Comparison of ENCODE assay signal across 8 cellular contexts in genomic region chr2:202375611-202376408, GRCh38. TPM values are rescaled to one million over a fixed set of nuclear protein-coding genes. Genes with fewer than 3 reads are reported as not detected.
DNase-seq lines count a peak whose midpoint lies in the region; ATAC-seq, FAIRE-seq and TF ChIP-seq lines count a peak whose summit lies in the region.

Gene BMPR2 (plus strand): TSS chr2:202376327. CDS start chr2:202377475, 1,148 bp downstream.

- H3K27me3 Mint-ChIP-seq in T-helper 2 cell treated with Interferon-gamma antibody and Interleukin-4, amounts not matched to agents 5 μg/mL and 100 μg/mL, for 36 hours (ENCODE audit: low read depth), result peaks cover 9% of the 10 kb centered on the region
- H3K27me3 Mint-ChIP-seq in astrocyte (ENCODE audit: low read depth, unreplicated experiment), result no peaks in the 10 kb centered on the region

- H3K27me3 ChIP-seq in astrocyte (ENCODE audit: insufficient read depth, low read length), result no peaks in the 10 kb centered on the region
- no peaks in the 10 kb centered on the region for H3K27me3 ChIP-seq in rectal smooth muscle tissue (ENCODE audit: control insufficient read depth, insufficient read depth, low read length)
- H3K27me3 ChIP-seq in vagina, result no peaks in the 10 kb centered on the region

- peaks cover 21% of the 10 kb centered on the region for H3K4me1 Mint-ChIP-seq in T-helper 2 cell treated with Interferon-gamma antibody and Interleukin-4, amounts not matched to agents 5 μg/mL and 100 μg/mL, for 36 hours (ENCODE audit: low read depth)
- peaks cover 9% of the 10 kb centered on the region for H3K4me1 Mint-ChIP-seq in astrocyte (ENCODE audit: low read depth, unreplicated experiment)

- H3K9ac ChIP-seq in astrocyte (ENCODE audit: low read length), result peak within 1 kb of the TSS; percentile 98
- peak within 1 kb of the TSS; percentile 94 for H3K9ac ChIP-seq in rectal smooth muscle tissue (ENCODE audit: low read length)

- H3K9me3 Mint-ChIP-seq in T-helper 2 cell treated with Interferon-gamma antibody and Interleukin-4, amounts not matched to agents 5 μg/mL and 100 μg/mL, for 36 hours, result no peaks in the 10 kb centered on the region
- H3K9me3 Mint-ChIP-seq in astrocyte (ENCODE audit: unreplicated experiment), result no peaks in the 10 kb centered on the region

- TF ChIP-seq CTCF in astrocyte (IDR thresholded peaks at IDR 0.05; ENCODE audit: insufficient read depth, low read depth, low read length) (no peak), vagina (IDR thresholded peaks at IDR 0.05) (no peak)

- no peak for FAIRE-seq in astrocyte (lab: Jason Lieb, UNC)

- peaks cover 1% of the 10 kb centered on the region for H3K36me3 Mint-ChIP-seq in T-helper 2 cell treated with Interferon-gamma antibody and Interleukin-4, amounts not matched to agents 5 μg/mL and 100 μg/mL, for 36 hours (ENCODE audit: low read depth)
- H3K36me3 Mint-ChIP-seq in astrocyte (ENCODE audit: low read depth, unreplicated experiment), result no peaks in the 10 kb centered on the region

- H3K36me3 ChIP-seq in astrocyte (ENCODE audit: insufficient read depth, low read length) (no peaks in the 10 kb centered on the region), rectal smooth muscle tissue (ENCODE audit: control insufficient read depth, insufficient read depth, low read length) (no peaks in the 10 kb centered on the region), vagina (no peaks in the 10 kb centered on the region)

- H2AFZ ChIP-seq in astrocyte (ENCODE audit: low read depth, low read length), result peak within 1 kb of the TSS; percentile 70

- H3K4me3 ChIP-seq in astrocyte (ENCODE audit: insufficient read depth, low read depth, low read length) (peak within 1 kb of the TSS; percentile 94), rectal smooth muscle tissue (ENCODE audit: low read length) (peak within 1 kb of the TSS; percentile 98), vagina (peak within 1 kb of the TSS; percentile 89 to 91)

- peak within 1 kb of the TSS; percentile 93 for H3K4me2 ChIP-seq in astrocyte (ENCODE audit: low read length)

- DNase-seq in NCI-H1694 treated with DMSO at 0.1 percent for 48 hours (lab: John Stamatoyannopoulos, UW) (peak; percentile 76), astrocyte (ENCODE audit: low read depth) (peak; percentile 86), hepatic stellate cell (ENCODE audit: low spot score) (peak; percentile 87), vagina (ENCODE audit: extremely low spot score in 2 of 2) (peak in 1 of 2 donors; percentile 94)
- DNase-seq in T-helper 2 cell treated with Interferon-gamma antibody and Interleukin-4, amounts not matched to agents 5 μg/mL and 100 μg/mL, for 36 hours (ENCODE audit: low spot score), result peak; percentile 89

- H3K27ac ChIP-seq in astrocyte (ENCODE audit: low read depth, low read length) (peak within 1 kb of the TSS; percentile 96), rectal smooth muscle tissue (ENCODE audit: low read depth, low read length) (peak within 1 kb of the TSS; percentile 98), vagina (peak within 1 kb of the TSS; percentile 99)

- peak; percentile 77 for ATAC-seq in GM18498 (IDR thresholded peaks at IDR 0.05; ENCODE audit: unreplicated experiment)
- peak; percentile 70 for ATAC-seq in HG02885 (IDR thresholded peaks at IDR 0.05; ENCODE audit: poor library complexity, unreplicated experiment)

- peaks cover 43% of the 10 kb centered on the region for H4K20me1 ChIP-seq in astrocyte (ENCODE audit: insufficient read depth, low read length)

- peaks cover 44% of the 10 kb centered on the region for H3K79me2 ChIP-seq in astrocyte (ENCODE audit: insufficient read depth, low read length)

- no peaks in the 10 kb centered on the region for H3K9me3 ChIP-seq in astrocyte (ENCODE audit: insufficient read depth, low read depth, low read length)
- H3K9me3 ChIP-seq in vagina, result no peaks in the 10 kb centered on the region

- peaks cover 13% of the 10 kb centered on the region for H3K4me1 ChIP-seq in astrocyte (ENCODE audit: insufficient read depth, low read length)
- H3K4me1 ChIP-seq in rectal smooth muscle tissue (ENCODE audit: control insufficient read depth, insufficient read depth, low read length), result peaks cover 8% of the 10 kb centered on the region
- H3K4me1 ChIP-seq in vagina, result peaks cover 15% of the 10 kb centered on the region

- peak within 1 kb of the TSS; percentile 98 for H3K4me3 Mint-ChIP-seq in T-helper 2 cell treated with Interferon-gamma antibody and Interleukin-4, amounts not matched to agents 5 μg/mL and 100 μg/mL, for 36 hours
- H3K4me3 Mint-ChIP-seq in astrocyte (ENCODE audit: unreplicated experiment), result peak within 1 kb of the TSS; percentile 99

- peak in 1 of 2 donors; percentile 87 for TF ChIP-seq POLR2A in vagina (IDR thresholded peaks at IDR 0.05)

- intact Hi-C loops in vagina (cut with DNase I), result loop anchor here (5.0 kb wide), 1 partner anchor 109 kb away; the partner anchor contains the start of gene NOP58

- H3K27ac Mint-ChIP-seq in T-helper 2 cell treated with Interferon-gamma antibody and Interleukin-4, amounts not matched to agents 5 μg/mL and 100 μg/mL, for 36 hours, result peak within 1 kb of the TSS; percentile 81
- peak within 1 kb of the TSS; percentile 100 for H3K27ac Mint-ChIP-seq in astrocyte (ENCODE audit: unreplicated experiment)

RNA-seq across cellular contexts. Expression of gene BMPR2, which starts in this region (rescaled TPM):
- total RNA-seq in astrocyte (93.1 and 111 TPM in 2 replicates), vagina (47.9 TPM)
